ENCODE assay signal across 28 cellular contexts in genomic region chr9:1140057-1140456, GRCh38.
"Had no signal": no experiment of that assay in that cellular context is flagged by ENCODE, and none has a peak within 500 bp of the region (broad histone marks: within the 10 kb centered on the region; RNA-seq: fewer than 3 reads in every experiment).

No MANE protein-coding gene starts in this region.

- H3K4me3 ChIP-seq: stomach, suprapubic skin, testis, thoracic aorta, thyroid gland, tibial artery, tibial nerve, transverse colon, upper lobe of left lung, upper lobe of right lung, uterus, vagina had no signal

- FAIRE-seq: urothelium cell line had no signal

- H3K27me3 ChIP-seq: stomach, suprapubic skin, testis, thyroid gland, tibial artery, tibial nerve, transverse colon, upper lobe of left lung, upper lobe of right lung, uterus, vagina had no signal

- H3K27ac ChIP-seq: stomach, suprapubic skin, testis, thoracic aorta, thyroid gland, tibial artery, tibial nerve, transverse colon, upper lobe of left lung, upper lobe of right lung, uterus, vagina had no signal

- H3K36me3 ChIP-seq: stomach, suprapubic skin, thoracic aorta, thyroid gland, tibial artery, tibial nerve, transverse colon, upper lobe of left lung, upper lobe of right lung, uterus, vagina had no signal

- DNase-seq: stimulated activated CD4-positive, alpha-beta T cell treated with anti-CD3 and anti-CD28 coated beads, Interleukin-2, amount 100 ng/mL, for 48 hours; stimulated activated CD4-positive, alpha-beta T cell treated with anti-CD3 and anti-CD28 coated beads, Interleukin-4, amount 100 ng/mL, for 1 hour; stimulated activated CD4-positive, alpha-beta T cell treated with anti-CD3 and anti-CD28 coated beads, Interleukin-4, amount 100 ng/mL, for 24 hours; stimulated activated CD8-positive, alpha-beta memory T cell treated with anti-CD3 and anti-CD28 coated beads, Interleukin-4, amount 100 ng/mL, for 48 hours; stimulated activated naive B cell treated with anti-CD40 and anti-IgM and Interleukin-4, amounts not matched to agents 10 μg/mL and 1 μg/mL and 100 μg/mL, for 72 hours; stimulated activated naive CD4-positive, alpha-beta T cell; stimulated activated naive CD4-positive, alpha-beta T cell treated with Interleukin-2 at 50 U/mL for 16 hours; stimulated activated naive CD8-positive, alpha-beta T cell treated with anti-CD3 and anti-CD28 coated beads, Interleukin-15, amount 100 ng/mL, for 72 hours; stimulated activated naive CD8-positive, alpha-beta T cell treated with anti-CD3 and anti-CD28 coated beads, Interleukin-15, Interleukin-2, amounts not matched to agents 100 U/mL and 50 U/mL, for 24 hours; stomach; substantia nigra; testis; thyroid gland; tibial artery; transverse colon; trophoblast cell; upper lobe of left lung; upper lobe of right lung; uterus had no signal

- H3K4me1 Mint-ChIP-seq: stimulated activated effector memory CD8-positive, alpha-beta T cell treated with anti-CD3 and anti-CD28 coated beads, Interleukin-12 subunit alpha, Interleukin-12 subunit beta, amount 100 ng/mL, for 72 hours; stimulated activated memory B cell treated with anti-CD40 and anti-IgM and Interleukin-4, amounts not matched to agents 10 μg/mL and 1 μg/mL and 100 μg/mL, for 72 hours; stimulated activated naive B cell treated with anti-CD40 and anti-IgM and Interleukin-4, amounts not matched to agents 10 μg/mL and 1 μg/mL and 100 μg/mL, for 72 hours; stimulated activated naive CD8-positive, alpha-beta T cell treated with anti-CD3 and anti-CD28 coated beads, Interleukin-15, amount 100 ng/mL, for 72 hours had no signal

- H3K9me3 ChIP-seq: testis, thoracic aorta, thyroid gland, upper lobe of right lung, vagina had no signal

- H3K27ac Mint-ChIP-seq: stimulated activated effector memory CD8-positive, alpha-beta T cell treated with anti-CD3 and anti-CD28 coated beads, Interleukin-12 subunit alpha, Interleukin-12 subunit beta, amount 100 ng/mL, for 72 hours; stimulated activated memory B cell treated with anti-CD40 and anti-IgM and Interleukin-4, amounts not matched to agents 10 μg/mL and 1 μg/mL and 100 μg/mL, for 72 hours; stimulated activated naive B cell treated with anti-CD40 and anti-IgM and Interleukin-4, amounts not matched to agents 10 μg/mL and 1 μg/mL and 100 μg/mL, for 72 hours; stimulated activated naive CD8-positive, alpha-beta T cell treated with anti-CD3 and anti-CD28 coated beads, Interleukin-15, amount 100 ng/mL, for 72 hours; stimulated activated naive CD8-positive, alpha-beta T cell treated with anti-CD3 and anti-CD28 coated beads, Interleukin-15, Interleukin-2, amounts not matched to agents 100 ng/mL and 50 ng/mL, for 24 hours; type B pancreatic cell had no signal

- H3K36me3 Mint-ChIP-seq: stimulated activated effector memory CD8-positive, alpha-beta T cell treated with anti-CD3 and anti-CD28 coated beads, Interleukin-12 subunit alpha, Interleukin-12 subunit beta, amount 100 ng/mL, for 72 hours; stimulated activated memory B cell treated with anti-CD40 and anti-IgM and Interleukin-4, amounts not matched to agents 10 μg/mL and 1 μg/mL and 100 μg/mL, for 72 hours; stimulated activated naive B cell treated with anti-CD40 and anti-IgM and Interleukin-4, amounts not matched to agents 10 μg/mL and 1 μg/mL and 100 μg/mL, for 72 hours; type B pancreatic cell had no signal

- ATAC-seq: stimulated activated effector memory CD8-positive, alpha-beta T cell treated with anti-CD3 and anti-CD28 coated beads, Interleukin-12 subunit alpha, Interleukin-12 subunit beta, amount 100 ng/mL, for 72 hours; stimulated activated memory B cell treated with anti-CD40 and anti-IgM and Interleukin-4, amounts not matched to agents 10 μg/mL and 1 μg/mL and 100 μg/mL, for 72 hours; stimulated activated naive B cell treated with anti-CD40 and anti-IgM and Interleukin-4, amounts not matched to agents 10 μg/mL and 1 μg/mL and 100 μg/mL, for 72 hours; stimulated activated naive CD8-positive, alpha-beta T cell treated with anti-CD3 and anti-CD28 coated beads, Interleukin-15, amount 100 ng/mL, for 72 hours; stimulated activated naive CD8-positive, alpha-beta T cell treated with anti-CD3 and anti-CD28 coated beads, Interleukin-15, Interleukin-2, amounts not matched to agents 100 U/mL and 50 U/mL, for 24 hours; upper lobe of right lung had no signal

- H3K4me3 Mint-ChIP-seq: stimulated activated effector memory CD8-positive, alpha-beta T cell treated with anti-CD3 and anti-CD28 coated beads, Interleukin-12 subunit alpha, Interleukin-12 subunit beta, amount 100 ng/mL, for 72 hours; stimulated activated memory B cell treated with anti-CD40 and anti-IgM and Interleukin-4, amounts not matched to agents 10 μg/mL and 1 μg/mL and 100 μg/mL, for 72 hours; stimulated activated naive B cell treated with anti-CD40 and anti-IgM and Interleukin-4, amounts not matched to agents 10 μg/mL and 1 μg/mL and 100 μg/mL, for 72 hours; stimulated activated naive CD8-positive, alpha-beta T cell treated with anti-CD3 and anti-CD28 coated beads, Interleukin-15, amount 100 ng/mL, for 72 hours; stimulated activated naive CD8-positive, alpha-beta T cell treated with anti-CD3 and anti-CD28 coated beads, Interleukin-15, Interleukin-2, amounts not matched to agents 100 ng/mL and 50 ng/mL, for 24 hours; type B pancreatic cell had no signal

- H3K4me1 ChIP-seq: stomach, suprapubic skin, testis, thyroid gland, tibial artery, tibial nerve, transverse colon, upper lobe of left lung, upper lobe of right lung, uterus, vagina had no signal

- H3K27me3 Mint-ChIP-seq: stimulated activated naive B cell treated with anti-CD40 and anti-IgM and Interleukin-4, amounts not matched to agents 10 μg/mL and 1 μg/mL and 100 μg/mL, for 72 hours; stimulated activated naive CD8-positive, alpha-beta T cell treated with anti-CD3 and anti-CD28 coated beads, Interleukin-15, amount 100 ng/mL, for 72 hours had no signal
